Comparison of ENCODE assay signal across 1 cellular context in genomic region chr14:50805396-50805795, GRCh38.
TF ChIP-seq lines count a peak whose summit lies in the region.

No MANE protein-coding gene starts in this region.

TF ChIP-seq in IMR-90, 13 proteins besides CTCF, POLR2A, EP300 and RAD21:
- TF ChIP-seq RFX5 (IDR thresholded peaks at IDR 0.05; ENCODE audit: low read depth, low read length) (no peak), NFE2L2 (IDR thresholded peaks at IDR 0.05; ENCODE audit: low read depth, low read length) (no peak), MAZ (IDR thresholded peaks at IDR 0.05; ENCODE audit: borderline replicate concordance, low read depth, low read length) (no peak), CEBPB (IDR thresholded peaks at IDR 0.05; ENCODE audit: low read depth, low read length) (no peak), MAFK (IDR thresholded peaks at IDR 0.05; ENCODE audit: low read depth, low read length) (no peak), RCOR1 (IDR thresholded peaks at IDR 0.05; ENCODE audit: insufficient replicate concordance, low read length) (no peak), ELK1 (IDR thresholded peaks at IDR 0.05; ENCODE audit: borderline replicate concordance, low read depth, low read length) (no peak), CHD1 (IDR thresholded peaks at IDR 0.05; ENCODE audit: low read depth, low read length) (no peak), SMC3 (IDR thresholded peaks at IDR 0.05; ENCODE audit: low read depth, low read length) (no peak), MXI1 (IDR thresholded peaks at IDR 0.05; ENCODE audit: borderline replicate concordance, low read depth, low read length) (no peak), BHLHE40 (IDR thresholded peaks at IDR 0.05; ENCODE audit: low read depth, low read length) (no peak), FOS (IDR thresholded peaks at IDR 0.05; ENCODE audit: low read depth, low read length) (no peak)
- TF ChIP-seq, protein P1, sequence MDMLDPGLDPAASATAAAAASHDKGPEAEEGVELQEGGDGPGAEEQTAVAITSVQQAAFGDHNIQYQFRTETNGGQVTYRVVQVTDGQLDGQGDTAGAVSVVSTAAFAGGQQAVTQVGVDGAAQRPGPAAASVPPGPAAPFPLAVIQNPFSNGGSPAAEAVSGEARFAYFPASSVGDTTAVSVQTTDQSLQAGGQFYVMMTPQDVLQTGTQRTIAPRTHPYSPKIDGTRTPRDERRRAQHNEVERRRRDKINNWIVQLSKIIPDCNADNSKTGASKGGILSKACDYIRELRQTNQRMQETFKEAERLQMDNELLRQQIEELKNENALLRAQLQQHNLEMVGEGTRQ (IDR thresholded peaks at IDR 0.05; ENCODE audit: low read depth, low read length): no peak
